16 cellular contexts compared by ENCODE assay signal in the genomic region with DNA sequence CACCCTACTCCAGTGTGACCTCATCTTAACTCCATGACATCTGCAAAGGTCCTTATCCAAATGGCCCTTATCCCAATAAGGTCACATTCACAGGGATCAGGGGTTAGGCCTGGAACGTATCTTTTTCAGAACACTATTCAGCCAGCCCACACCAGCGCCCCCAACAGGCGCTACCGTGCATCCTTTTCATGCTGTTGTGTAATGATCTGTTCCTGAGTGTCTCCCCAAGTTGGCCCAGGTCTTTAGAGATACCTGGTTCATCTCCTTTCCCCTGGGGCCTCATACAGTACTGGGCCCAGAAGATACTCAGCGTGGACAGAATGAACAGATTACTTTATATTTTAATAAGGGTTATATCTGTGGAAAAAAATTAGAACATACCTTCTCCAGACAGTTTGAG.
DNase-seq lines count a peak whose midpoint lies in the region; TF ChIP-seq lines count a peak whose summit lies in the region.
"Had no signal": no experiment of that assay in that cellular context is flagged by ENCODE, and none has a peak within 500 bp of the region (broad histone marks: within the 10 kb centered on the region; RNA-seq: fewer than 3 reads in every experiment).

No MANE protein-coding gene starts in this region.

- H4K20me1 ChIP-seq in neural progenitor cell (ENCODE audit: low read depth) = no peaks in the 10 kb centered on the region

- H2AFZ ChIP-seq in neural progenitor cell (replicated peaks) = no peak overlapping the region

- no peak overlapping the region for H3K4me2 ChIP-seq in neural progenitor cell

- H3K36me3 ChIP-seq in neural progenitor cell = no peaks in the 10 kb centered on the region
- H3K36me3 ChIP-seq: HAP-1 had no signal

- H3K9me3 ChIP-seq in neural progenitor cell (ENCODE audit: low read depth) = no peaks in the 10 kb centered on the region
- H3K9me3 ChIP-seq: HAP-1 had no signal

- H3K4me3 ChIP-seq in NB4 (ENCODE audit: low read depth, low read length) = no peak overlapping the region
- H3K4me3 ChIP-seq in astrocyte of the spinal cord (ENCODE audit: low read depth, low read length) = no peak overlapping the region
- H3K4me3 ChIP-seq in neural progenitor cell = no peak overlapping the region
- H3K4me3 ChIP-seq: HAP-1 had no signal

- DNase-seq in NB4 (ENCODE audit: low read depth) (no peak), astrocyte of the spinal cord (ENCODE audit: low read depth, low spot score) (no peak), neural progenitor cell (ENCODE audit: low spot score) (no peak), DMS114 treated with DMSO at 0.1 percent for 48 hours (lab: John Stamatoyannopoulos, UW; ENCODE audit: unreplicated experiment) (no peak), CD14-positive monocyte (ENCODE audit: low spot score) (no peak), T-helper 1 cell (no peak)
- DNase-seq: COR-L47; DMS153; EL; NCI-H1417; NCI-H1930; NCI-H69; NK-92 treated with Interleukin-12 subunit alpha and Interleukin-12 subunit beta, amount 100 ng/mL, for 24 hours; OCI-M1 had no signal

- H3K36me3 Mint-ChIP-seq in neural progenitor cell (no peaks in the 10 kb centered on the region), CD14-positive monocyte (no peaks in the 10 kb centered on the region)

- no peaks in the 10 kb centered on the region for H3K27me3 ChIP-seq in neural progenitor cell

- H3K4me1 Mint-ChIP-seq in neural progenitor cell (peaks cover 12% of the 10 kb centered on the region), CD14-positive monocyte (no peaks in the 10 kb centered on the region)

- H3K79me2 ChIP-seq in neural progenitor cell (ENCODE audit: low read depth) = no peaks in the 10 kb centered on the region

- peaks cover 3% of the 10 kb centered on the region for H3K9me3 Mint-ChIP-seq in neural progenitor cell
- H3K9me3 Mint-ChIP-seq in CD14-positive monocyte = peaks cover 0 to 5% (median 4%) of the 10 kb centered on the region in 7 donors

- no peak overlapping the region for H3K9ac ChIP-seq in neural progenitor cell

- H3K27me3 Mint-ChIP-seq in neural progenitor cell (ENCODE audit: insufficient read depth, low read depth) (peaks cover 17% of the 10 kb centered on the region), CD14-positive monocyte (ENCODE audit: low read depth in 3 of 3) (peaks cover 0 to 2% (median 0%) of the 10 kb centered on the region in 3 donors)

- H3K27ac ChIP-seq in C4-2B (no peak overlapping the region), neural progenitor cell (no peak overlapping the region)

- TF ChIP-seq CTCF in C4-2B (conservative IDR thresholded peaks at IDR 0.05) (peak; percentile 16; the same call in 1 of the 2 replicates), NB4 (IDR thresholded peaks at IDR 0.05; ENCODE audit: low read depth, low read length) (peak; percentile 7), astrocyte of the spinal cord (IDR thresholded peaks at IDR 0.05; ENCODE audit: low read depth, low read length) (peak; percentile 12), neural progenitor cell (IDR thresholded peaks at IDR 0.05) (no peak), CD14-positive monocyte (IDR thresholded peaks at IDR 0.05) (no peak)

- in situ Hi-C loops in astrocyte of the spinal cord (cut with HindIII; ENCODE audit: low sequenced_read_pairs) = no loop called here

- intact Hi-C loops in CD14-positive monocyte (cut with micrococcal nuclease) = no loop called here

- peaks cover 3% of the 10 kb centered on the region for H3K4me1 ChIP-seq in neural progenitor cell
- H3K4me1 ChIP-seq: HAP-1 had no signal

- peak overlapping the region; percentile 59 for H3K27ac Mint-ChIP-seq in neural progenitor cell
- H3K27ac Mint-ChIP-seq in CD14-positive monocyte = no peak overlapping the region

- no peak for TF ChIP-seq POLR2A in NB4 (IDR thresholded peaks at IDR 0.05; ENCODE audit: extremely low read depth, insufficient read length)

- H3F3A ChIP-seq in neural progenitor cell (ENCODE audit: low read depth) = no peaks in the 10 kb centered on the region

- H3K4me3 Mint-ChIP-seq in neural progenitor cell (no peak overlapping the region), CD14-positive monocyte (no peak overlapping the region)

Comparison
In these comparisons a context has a peak if more than half of its experiments do, and no peak if none do; other contexts are left out.
1. CTCF ChIP-seq: peak in C4-2B (single experiment), NB4 (single experiment) and astrocyte of the spinal cord (single experiment); none in neural progenitor cell (single experiment) and CD14-positive monocyte (single experiment).